In the genomic region with DNA sequence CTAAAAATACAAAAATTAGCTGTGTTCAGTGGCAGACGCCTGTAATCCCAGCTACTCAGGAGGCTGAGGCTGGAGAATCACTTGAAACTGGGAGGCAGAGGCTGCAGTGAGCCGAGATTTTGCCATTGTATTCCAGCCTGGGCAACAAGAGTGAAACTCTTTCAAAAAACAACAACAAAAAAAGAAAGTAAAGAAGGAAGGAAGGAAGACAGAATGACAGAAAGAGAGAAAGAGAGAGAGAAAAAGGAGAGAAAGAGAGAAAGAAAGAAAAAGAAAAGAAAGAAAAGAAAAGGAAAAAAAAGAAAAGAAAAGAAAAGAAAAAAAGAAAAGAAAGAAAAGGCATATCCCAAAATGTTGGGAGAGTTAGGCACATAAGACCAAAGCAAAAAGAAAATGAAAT, we compare ENCODE assay signal across 27 cellular contexts.
"Had no signal": no experiment of that assay in that cellular context is flagged by ENCODE, and none has a peak within 500 bp of the region (broad histone marks: within the 10 kb centered on the region; RNA-seq: fewer than 3 reads in every experiment).

No MANE protein-coding gene starts in this region.

- H3K4me1 ChIP-seq: neural progenitor cell, parathyroid adenoma, psoas muscle, right lobe of liver, sigmoid colon, stomach, thyroid gland, tibial nerve, upper lobe of left lung, vagina had no signal

- H3K27me3 Mint-ChIP-seq: progenitor cell of endocrine pancreas; stimulated activated naive B cell treated with anti-CD40 and anti-IgM and Interleukin-4, amounts not matched to agents 10 μg/mL and 1 μg/mL and 100 μg/mL, for 72 hours; stimulated activated naive CD8-positive, alpha-beta T cell treated with anti-CD3 and anti-CD28 coated beads, Interleukin-15, Interleukin-2, amounts not matched to agents 100 ng/mL and 50 ng/mL, for 24 hours had no signal

- H3K27ac Mint-ChIP-seq: nephron; neural progenitor cell; progenitor cell of endocrine pancreas; stimulated activated effector memory CD8-positive, alpha-beta T cell treated with anti-CD3 and anti-CD28 coated beads, Interleukin-12 subunit alpha, Interleukin-12 subunit beta, amount 100 ng/mL, for 72 hours; stimulated activated naive B cell treated with anti-CD40 and anti-IgM and Interleukin-4, amounts not matched to agents 10 μg/mL and 1 μg/mL and 100 μg/mL, for 72 hours; stimulated activated naive CD8-positive, alpha-beta T cell treated with anti-CD3 and anti-CD28 coated beads, Interleukin-15, Interleukin-2, amounts not matched to agents 100 ng/mL and 50 ng/mL, for 24 hours had no signal

- H3K27me3 ChIP-seq: neural progenitor cell, ovary, right lobe of liver, sigmoid colon, stomach, thyroid gland, tibial nerve, upper lobe of left lung, vagina had no signal

- H3K36me3 ChIP-seq: neural progenitor cell, ovary, right lobe of liver, sigmoid colon, stomach, thoracic aorta, thyroid gland, tibial nerve, upper lobe of left lung, vagina had no signal

- ATAC-seq: psoas muscle; right cardiac atrium; right lobe of liver; stimulated activated effector memory CD8-positive, alpha-beta T cell treated with anti-CD3 and anti-CD28 coated beads, Interleukin-12 subunit alpha, Interleukin-12 subunit beta, amount 100 ng/mL, for 72 hours; stimulated activated naive B cell treated with anti-CD40 and anti-IgM and Interleukin-4, amounts not matched to agents 10 μg/mL and 1 μg/mL and 100 μg/mL, for 72 hours had no signal

- H3K9ac ChIP-seq: neural progenitor cell, parathyroid adenoma had no signal

- H3K9me3 ChIP-seq: ovary, psoas muscle, right lobe of liver, sigmoid colon, thoracic aorta, thyroid gland, upper lobe of left lung, vagina had no signal

- DNase-seq: occipital lobe; ovary; posterior cingulate gyrus; psoas muscle; right cardiac atrium; right lobe of liver; sigmoid colon; small intestine; stimulated activated CD4-positive, alpha-beta T cell treated with anti-CD3 and anti-CD28 coated beads, Interleukin-15, amount 100 ng/mL, for 24 hours; stimulated activated CD4-positive, alpha-beta T cell treated with anti-CD3 and anti-CD28 coated beads, Interleukin-2, amount 100 ng/mL, for 24 hours; stimulated activated CD4-positive, alpha-beta T cell treated with anti-CD3 and anti-CD28 coated beads, Interleukin-2, amount 100 ng/mL, for 48 hours; stimulated activated CD4-positive, alpha-beta T cell treated with anti-CD3 and anti-CD28 coated beads, Interleukin-4, amount 100 ng/mL, for 24 hours; stimulated activated naive B cell treated with anti-CD40 and anti-IgM and Interleukin-4, amounts not matched to agents 10 μg/mL and 1 μg/mL and 100 μg/mL, for 72 hours; stimulated activated naive CD4-positive, alpha-beta T cell treated with Interleukin-2 at 50 U/mL for 16 hours; stomach; thyroid gland; trophoblast cell; upper lobe of left lung had no signal

- H3K4me1 Mint-ChIP-seq: nephron; neural progenitor cell; stimulated activated effector memory CD8-positive, alpha-beta T cell treated with anti-CD3 and anti-CD28 coated beads, Interleukin-12 subunit alpha, Interleukin-12 subunit beta, amount 100 ng/mL, for 72 hours; stimulated activated naive B cell treated with anti-CD40 and anti-IgM and Interleukin-4, amounts not matched to agents 10 μg/mL and 1 μg/mL and 100 μg/mL, for 72 hours had no signal

- H3K4me3 ChIP-seq: neural progenitor cell, ovary, psoas muscle, right lobe of liver, sigmoid colon, stomach, thoracic aorta, thyroid gland, tibial nerve, upper lobe of left lung, vagina had no signal

- H3K4me2 ChIP-seq: neural progenitor cell had no signal

- H3K4me3 Mint-ChIP-seq: nephron; neural progenitor cell; stimulated activated effector memory CD8-positive, alpha-beta T cell treated with anti-CD3 and anti-CD28 coated beads, Interleukin-12 subunit alpha, Interleukin-12 subunit beta, amount 100 ng/mL, for 72 hours; stimulated activated naive B cell treated with anti-CD40 and anti-IgM and Interleukin-4, amounts not matched to agents 10 μg/mL and 1 μg/mL and 100 μg/mL, for 72 hours; stimulated activated naive CD8-positive, alpha-beta T cell treated with anti-CD3 and anti-CD28 coated beads, Interleukin-15, Interleukin-2, amounts not matched to agents 100 ng/mL and 50 ng/mL, for 24 hours had no signal

- H3K36me3 Mint-ChIP-seq: neural progenitor cell; stimulated activated effector memory CD8-positive, alpha-beta T cell treated with anti-CD3 and anti-CD28 coated beads, Interleukin-12 subunit alpha, Interleukin-12 subunit beta, amount 100 ng/mL, for 72 hours; stimulated activated naive B cell treated with anti-CD40 and anti-IgM and Interleukin-4, amounts not matched to agents 10 μg/mL and 1 μg/mL and 100 μg/mL, for 72 hours had no signal

- H3K27ac ChIP-seq: neural progenitor cell, ovary, parathyroid adenoma, psoas muscle, right lobe of liver, sigmoid colon, stomach, thoracic aorta, thyroid gland, tibial nerve, upper lobe of left lung, vagina had no signal

- H3K79me2 ChIP-seq: parathyroid adenoma had no signal

- H2AFZ ChIP-seq: neural progenitor cell, parathyroid adenoma had no signal
